1 cellular context compared by ENCODE assay signal in genomic region chr1:174652496-174653280, GRCh38.
TF ChIP-seq lines count a peak whose summit lies in the region.

No MANE protein-coding gene starts in this region.

TF ChIP-seq in HepG2, 621 proteins besides CTCF, POLR2A, EP300 and RAD21 (continued from another document and continues in another):
- TF ChIP-seq HDAC2 (CRISPR knock-in tag; IDR thresholded peaks at IDR 0.05) (no peak), ZNF224 (CRISPR knock-in tag; IDR thresholded peaks at IDR 0.05) (no peak), ZBTB37 (CRISPR knock-in tag; IDR thresholded peaks at IDR 0.05) (no peak), ONECUT2 (CRISPR knock-in tag; IDR thresholded peaks at IDR 0.05) (no peak), ZSCAN5A (CRISPR knock-in tag; IDR thresholded peaks at IDR 0.05; ENCODE audit: borderline replicate concordance) (no peak), ZNF781 (CRISPR knock-in tag; IDR thresholded peaks at IDR 0.05; ENCODE audit: borderline replicate concordance, not compliant biosample characterization) (no peak), FOXM1 (CRISPR knock-in tag; IDR thresholded peaks at IDR 0.05) (no peak), ZNF768 (CRISPR knock-in tag; IDR thresholded peaks at IDR 0.05) (no peak), ZMYM4 (CRISPR knock-in tag; IDR thresholded peaks at IDR 0.05) (0 out of 2 replicates have a peak, but pooled peaks have one; percentile 46), ZNF737 (CRISPR knock-in tag; IDR thresholded peaks at IDR 0.05; ENCODE audit: borderline replicate concordance) (no peak), ZNF609 (CRISPR knock-in tag; IDR thresholded peaks at IDR 0.05; ENCODE audit: borderline replicate concordance) (no peak), PHF20 (CRISPR knock-in tag; IDR thresholded peaks at IDR 0.05) (no peak), NR2F1 (CRISPR knock-in tag; IDR thresholded peaks at IDR 0.05) (no peak), ZNF747 (CRISPR knock-in tag; IDR thresholded peaks at IDR 0.05; ENCODE audit: borderline replicate concordance) (no peak), FOSL2 (CRISPR knock-in tag; IDR thresholded peaks at IDR 0.05) (no peak), ZNF782 (CRISPR knock-in tag; IDR thresholded peaks at IDR 0.05; ENCODE audit: borderline replicate concordance) (no peak), IRF9 (CRISPR knock-in tag; IDR thresholded peaks at IDR 0.05; ENCODE audit: borderline replicate concordance) (no peak), ZNF337 (CRISPR knock-in tag; IDR thresholded peaks at IDR 0.05; ENCODE audit: borderline replicate concordance, low read depth) (no peak), RXRA (CRISPR knock-in tag; IDR thresholded peaks at IDR 0.05) (no peak), ZNF574 (CRISPR knock-in tag; IDR thresholded peaks at IDR 0.05) (peak; percentile 74), AFF4 (CRISPR knock-in tag; IDR thresholded peaks at IDR 0.05) (no peak), TAF15 (IDR thresholded peaks at IDR 0.05; ENCODE audit: low read depth, low read length, poor library complexity, severe bottlenecking) (no peak), MTA3 (CRISPR knock-in tag; IDR thresholded peaks at IDR 0.05) (no peak), ZHX1 (CRISPR knock-in tag; IDR thresholded peaks at IDR 0.05; ENCODE audit: low read depth) (no peak), ZNF687 (CRISPR knock-in tag; IDR thresholded peaks at IDR 0.05) (0 out of 2 replicates have a peak, but pooled peaks have one; percentile 9), ZNF280D (CRISPR knock-in tag; IDR thresholded peaks at IDR 0.05) (no peak), MYNN (CRISPR knock-in tag; IDR thresholded peaks at IDR 0.05; ENCODE audit: low read depth) (no peak)
